1 cellular context compared by ENCODE assay signal in the genomic region with DNA sequence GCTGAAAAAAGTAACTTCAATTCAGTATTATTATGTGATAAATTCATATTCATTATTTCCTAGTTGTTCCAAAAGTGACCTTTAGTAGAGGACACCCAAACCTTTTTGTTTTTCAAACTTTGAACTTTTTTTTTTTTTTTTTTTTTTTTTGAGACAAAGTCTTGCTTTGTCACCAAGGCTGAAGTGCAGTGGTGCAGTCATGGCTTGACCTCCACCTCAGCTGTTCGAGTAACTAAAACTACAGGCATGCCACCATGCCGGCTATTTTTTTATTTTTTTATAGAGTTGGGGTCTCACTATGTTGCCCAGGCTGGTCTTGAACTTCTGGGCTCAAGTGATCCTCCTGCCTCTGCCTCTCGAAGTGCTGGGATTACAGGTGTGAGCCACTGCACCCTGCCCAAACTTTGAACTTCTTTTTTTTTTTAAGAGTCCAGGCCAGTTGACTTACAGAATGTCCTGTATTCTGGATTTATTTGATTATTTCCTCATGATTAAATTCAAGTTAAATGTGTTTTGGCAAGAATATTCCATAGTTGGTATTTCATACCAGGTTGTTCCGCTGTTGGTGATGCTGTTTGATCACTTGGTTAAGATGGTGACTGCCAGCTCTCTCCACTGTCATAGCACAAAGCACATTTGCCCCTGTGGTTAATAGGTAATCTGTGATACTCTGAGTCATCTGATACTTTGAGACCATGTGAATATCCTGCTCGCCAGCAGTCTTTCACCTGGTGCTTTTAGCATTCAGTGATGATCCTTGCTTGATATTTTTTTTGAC.
A peak's percentile ranks its signal among the peaks of the same experiment; 100 is the strongest.
TF ChIP-seq lines count a peak whose summit lies in the region.

No MANE protein-coding gene starts in this region.

TF ChIP-seq in HepG2, 621 proteins besides CTCF, POLR2A, EP300 and RAD21 (continued from another document and continues in another):
- TF ChIP-seq, protein P1, sequence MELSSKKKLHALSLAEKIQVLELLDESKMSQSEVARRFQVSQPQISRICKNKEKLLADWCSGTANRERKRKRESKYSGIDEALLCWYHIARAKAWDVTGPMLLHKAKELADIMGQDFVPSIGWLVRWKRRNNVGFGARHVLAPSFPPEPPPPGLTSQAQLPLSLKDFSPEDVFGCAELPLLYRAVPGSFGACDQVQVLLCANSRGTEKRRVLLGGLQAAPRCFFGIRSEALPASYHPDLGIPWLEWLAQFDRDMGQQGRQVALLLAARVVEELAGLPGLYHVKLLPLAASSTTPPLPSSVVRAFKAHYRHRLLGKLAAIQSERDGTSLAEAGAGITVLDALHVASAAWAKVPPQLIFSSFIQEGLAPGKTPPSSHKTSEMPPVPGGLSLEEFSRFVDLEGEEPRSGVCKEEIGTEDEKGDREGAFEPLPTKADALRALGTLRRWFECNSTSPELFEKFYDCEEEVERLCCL (CRISPR knock-in tag; IDR thresholded peaks at IDR 0.05; ENCODE audit: borderline replicate concordance): no peak
- TF ChIP-seq, protein P2, sequence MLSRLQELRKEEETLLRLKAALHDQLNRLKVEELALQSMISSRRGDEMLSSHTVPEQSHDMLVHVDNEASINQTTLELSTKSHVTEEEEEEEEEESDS (CRISPR knock-in tag; IDR thresholded peaks at IDR 0.05; ENCODE audit: borderline replicate concordance): no peak
- TF ChIP-seq, protein P3, sequence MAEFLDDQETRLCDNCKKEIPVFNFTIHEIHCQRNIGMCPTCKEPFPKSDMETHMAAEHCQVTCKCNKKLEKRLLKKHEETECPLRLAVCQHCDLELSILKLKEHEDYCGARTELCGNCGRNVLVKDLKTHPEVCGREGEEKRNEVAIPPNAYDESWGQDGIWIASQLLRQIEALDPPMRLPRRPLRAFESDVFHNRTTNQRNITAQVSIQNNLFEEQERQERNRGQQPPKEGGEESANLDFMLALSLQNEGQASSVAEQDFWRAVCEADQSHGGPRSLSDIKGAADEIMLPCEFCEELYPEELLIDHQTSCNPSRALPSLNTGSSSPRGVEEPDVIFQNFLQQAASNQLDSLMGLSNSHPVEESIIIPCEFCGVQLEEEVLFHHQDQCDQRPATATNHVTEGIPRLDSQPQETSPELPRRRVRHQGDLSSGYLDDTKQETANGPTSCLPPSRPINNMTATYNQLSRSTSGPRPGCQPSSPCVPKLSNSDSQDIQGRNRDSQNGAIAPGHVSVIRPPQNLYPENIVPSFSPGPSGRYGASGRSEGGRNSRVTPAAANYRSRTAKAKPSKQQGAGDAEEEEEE (CRISPR knock-in tag; IDR thresholded peaks at IDR 0.05; ENCODE audit: borderline replicate concordance): 0 out of 2 replicates have a peak, but pooled peaks have one; percentile 24
- TF ChIP-seq ZFP1 (CRISPR knock-in tag; IDR thresholded peaks at IDR 0.05) (no peak), SPEN (CRISPR knock-in tag; IDR thresholded peaks at IDR 0.05; ENCODE audit: low read depth) (no peak), NR2F6 (IDR thresholded peaks at IDR 0.05) (peak; percentile 4; the same call in 1 of the 2 replicates), NR2F6 (CRISPR knock-in tag; IDR thresholded peaks at IDR 0.05) (0 out of 2 replicates have a peak, but pooled peaks have one; percentile 21), ZFP90 (CRISPR knock-in tag; IDR thresholded peaks at IDR 0.05; ENCODE audit: borderline replicate concordance) (0 out of 2 replicates have a peak, but pooled peaks have one; percentile 16), ZNF883 (CRISPR knock-in tag; IDR thresholded peaks at IDR 0.05; ENCODE audit: not compliant biosample characterization) (no peak), POGZ (CRISPR knock-in tag; IDR thresholded peaks at IDR 0.05) (peak; percentile 47), JUNB (CRISPR knock-in tag; IDR thresholded peaks at IDR 0.05; ENCODE audit: borderline replicate concordance) (peak; percentile 23; the same call in 1 of the 2 replicates), ZNF749 (CRISPR knock-in tag; IDR thresholded peaks at IDR 0.05; ENCODE audit: borderline replicate concordance) (no peak), SMAD9 (CRISPR knock-in tag; IDR thresholded peaks at IDR 0.05) (no peak), ZNF709 (CRISPR knock-in tag; IDR thresholded peaks at IDR 0.05) (no peak), ONECUT2 (CRISPR knock-in tag; IDR thresholded peaks at IDR 0.05) (no peak), DMAP1 (CRISPR knock-in tag; IDR thresholded peaks at IDR 0.05) (no peak), GABPA (IDR thresholded peaks at IDR 0.05; ENCODE audit: low read depth, low read length) (no peak), GABPA (CRISPR knock-in tag; IDR thresholded peaks at IDR 0.05; ENCODE audit: low read depth) (no peak), ZBTB21 (CRISPR knock-in tag; IDR thresholded peaks at IDR 0.05) (no peak), ZMYM3 (CRISPR knock-in tag; IDR thresholded peaks at IDR 0.05) (peak; percentile 73), FOXK2 (IDR thresholded peaks at IDR 0.05) (no peak), ZNF557 (CRISPR knock-in tag; IDR thresholded peaks at IDR 0.05) (no peak), HDAC1 (CRISPR knock-in tag; IDR thresholded peaks at IDR 0.05) (peak; percentile 48), DPF2 (CRISPR knock-in tag; IDR thresholded peaks at IDR 0.05; ENCODE audit: borderline replicate concordance, low read depth) (no peak), NCOR1 (IDR thresholded peaks at IDR 0.05; ENCODE audit: borderline replicate concordance, low read length) (peak; percentile 61; the same call in 1 of the 2 replicates), FOSL1 (CRISPR knock-in tag; IDR thresholded peaks at IDR 0.05; ENCODE audit: borderline replicate concordance) (peak; percentile 69; the same call in 1 of the 2 replicates), ZNF331 (CRISPR knock-in tag; IDR thresholded peaks at IDR 0.05) (no peak)
- TF ChIP-seq, protein P4, sequence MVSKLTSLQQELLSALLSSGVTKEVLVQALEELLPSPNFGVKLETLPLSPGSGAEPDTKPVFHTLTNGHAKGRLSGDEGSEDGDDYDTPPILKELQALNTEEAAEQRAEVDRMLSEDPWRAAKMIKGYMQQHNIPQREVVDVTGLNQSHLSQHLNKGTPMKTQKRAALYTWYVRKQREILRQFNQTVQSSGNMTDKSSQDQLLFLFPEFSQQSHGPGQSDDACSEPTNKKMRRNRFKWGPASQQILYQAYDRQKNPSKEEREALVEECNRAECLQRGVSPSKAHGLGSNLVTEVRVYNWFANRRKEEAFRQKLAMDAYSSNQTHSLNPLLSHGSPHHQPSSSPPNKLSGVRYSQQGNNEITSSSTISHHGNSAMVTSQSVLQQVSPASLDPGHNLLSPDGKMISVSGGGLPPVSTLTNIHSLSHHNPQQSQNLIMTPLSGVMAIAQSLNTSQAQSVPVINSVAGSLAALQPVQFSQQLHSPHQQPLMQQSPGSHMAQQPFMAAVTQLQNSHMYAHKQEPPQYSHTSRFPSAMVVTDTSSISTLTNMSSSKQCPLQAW (CRISPR knock-in tag; IDR thresholded peaks at IDR 0.05): peak; percentile 81
- TF ChIP-seq, protein P5, sequence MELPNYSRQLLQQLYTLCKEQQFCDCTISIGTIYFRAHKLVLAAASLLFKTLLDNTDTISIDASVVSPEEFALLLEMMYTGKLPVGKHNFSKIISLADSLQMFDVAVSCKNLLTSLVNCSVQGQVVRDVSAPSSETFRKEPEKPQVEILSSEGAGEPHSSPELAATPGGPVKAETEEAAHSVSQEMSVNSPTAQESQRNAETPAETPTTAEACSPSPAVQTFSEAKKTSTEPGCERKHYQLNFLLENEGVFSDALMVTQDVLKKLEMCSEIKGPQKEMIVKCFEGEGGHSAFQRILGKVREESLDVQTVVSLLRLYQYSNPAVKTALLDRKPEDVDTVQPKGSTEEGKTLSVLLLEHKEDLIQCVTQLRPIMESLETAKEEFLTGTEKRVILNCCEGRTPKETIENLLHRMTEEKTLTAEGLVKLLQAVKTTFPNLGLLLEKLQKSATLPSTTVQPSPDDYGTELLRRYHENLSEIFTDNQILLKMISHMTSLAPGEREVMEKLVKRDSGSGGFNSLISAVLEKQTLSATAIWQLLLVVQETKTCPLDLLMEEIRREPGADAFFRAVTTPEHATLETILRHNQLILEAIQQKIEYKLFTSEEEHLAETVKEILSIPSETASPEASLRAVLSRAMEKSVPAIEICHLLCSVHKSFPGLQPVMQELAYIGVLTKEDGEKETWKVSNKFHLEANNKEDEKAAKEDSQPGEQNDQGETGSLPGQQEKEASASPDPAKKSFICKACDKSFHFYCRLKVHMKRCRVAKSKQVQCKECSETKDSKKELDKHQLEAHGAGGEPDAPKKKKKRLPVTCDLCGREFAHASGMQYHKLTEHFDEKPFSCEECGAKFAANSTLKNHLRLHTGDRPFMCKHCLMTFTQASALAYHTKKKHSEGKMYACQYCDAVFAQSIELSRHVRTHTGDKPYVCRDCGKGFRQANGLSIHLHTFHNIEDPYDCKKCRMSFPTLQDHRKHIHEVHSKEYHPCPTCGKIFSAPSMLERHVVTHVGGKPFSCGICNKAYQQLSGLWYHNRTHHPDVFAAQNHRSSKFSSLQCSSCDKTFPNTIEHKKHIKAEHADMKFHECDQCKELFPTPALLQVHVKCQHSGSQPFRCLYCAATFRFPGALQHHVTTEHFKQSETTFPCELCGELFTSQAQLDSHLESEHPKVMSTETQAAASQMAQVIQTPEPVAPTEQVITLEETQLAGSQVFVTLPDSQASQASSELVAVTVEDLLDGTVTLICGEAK (IDR thresholded peaks at IDR 0.05): no peak
- TF ChIP-seq, protein P5 (CRISPR knock-in tag; IDR thresholded peaks at IDR 0.05): no peak
- TF ChIP-seq, protein P6, sequence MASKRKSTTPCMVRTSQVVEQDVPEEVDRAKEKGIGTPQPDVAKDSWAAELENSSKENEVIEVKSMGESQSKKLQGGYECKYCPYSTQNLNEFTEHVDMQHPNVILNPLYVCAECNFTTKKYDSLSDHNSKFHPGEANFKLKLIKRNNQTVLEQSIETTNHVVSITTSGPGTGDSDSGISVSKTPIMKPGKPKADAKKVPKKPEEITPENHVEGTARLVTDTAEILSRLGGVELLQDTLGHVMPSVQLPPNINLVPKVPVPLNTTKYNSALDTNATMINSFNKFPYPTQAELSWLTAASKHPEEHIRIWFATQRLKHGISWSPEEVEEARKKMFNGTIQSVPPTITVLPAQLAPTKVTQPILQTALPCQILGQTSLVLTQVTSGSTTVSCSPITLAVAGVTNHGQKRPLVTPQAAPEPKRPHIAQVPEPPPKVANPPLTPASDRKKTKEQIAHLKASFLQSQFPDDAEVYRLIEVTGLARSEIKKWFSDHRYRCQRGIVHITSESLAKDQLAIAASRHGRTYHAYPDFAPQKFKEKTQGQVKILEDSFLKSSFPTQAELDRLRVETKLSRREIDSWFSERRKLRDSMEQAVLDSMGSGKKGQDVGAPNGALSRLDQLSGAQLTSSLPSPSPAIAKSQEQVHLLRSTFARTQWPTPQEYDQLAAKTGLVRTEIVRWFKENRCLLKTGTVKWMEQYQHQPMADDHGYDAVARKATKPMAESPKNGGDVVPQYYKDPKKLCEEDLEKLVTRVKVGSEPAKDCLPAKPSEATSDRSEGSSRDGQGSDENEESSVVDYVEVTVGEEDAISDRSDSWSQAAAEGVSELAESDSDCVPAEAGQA (IDR thresholded peaks at IDR 0.05; ENCODE audit: low read depth): no peak
- TF ChIP-seq, protein P6 (CRISPR knock-in tag; IDR thresholded peaks at IDR 0.05; ENCODE audit: borderline replicate concordance): no peak
- TF ChIP-seq, protein P7, sequence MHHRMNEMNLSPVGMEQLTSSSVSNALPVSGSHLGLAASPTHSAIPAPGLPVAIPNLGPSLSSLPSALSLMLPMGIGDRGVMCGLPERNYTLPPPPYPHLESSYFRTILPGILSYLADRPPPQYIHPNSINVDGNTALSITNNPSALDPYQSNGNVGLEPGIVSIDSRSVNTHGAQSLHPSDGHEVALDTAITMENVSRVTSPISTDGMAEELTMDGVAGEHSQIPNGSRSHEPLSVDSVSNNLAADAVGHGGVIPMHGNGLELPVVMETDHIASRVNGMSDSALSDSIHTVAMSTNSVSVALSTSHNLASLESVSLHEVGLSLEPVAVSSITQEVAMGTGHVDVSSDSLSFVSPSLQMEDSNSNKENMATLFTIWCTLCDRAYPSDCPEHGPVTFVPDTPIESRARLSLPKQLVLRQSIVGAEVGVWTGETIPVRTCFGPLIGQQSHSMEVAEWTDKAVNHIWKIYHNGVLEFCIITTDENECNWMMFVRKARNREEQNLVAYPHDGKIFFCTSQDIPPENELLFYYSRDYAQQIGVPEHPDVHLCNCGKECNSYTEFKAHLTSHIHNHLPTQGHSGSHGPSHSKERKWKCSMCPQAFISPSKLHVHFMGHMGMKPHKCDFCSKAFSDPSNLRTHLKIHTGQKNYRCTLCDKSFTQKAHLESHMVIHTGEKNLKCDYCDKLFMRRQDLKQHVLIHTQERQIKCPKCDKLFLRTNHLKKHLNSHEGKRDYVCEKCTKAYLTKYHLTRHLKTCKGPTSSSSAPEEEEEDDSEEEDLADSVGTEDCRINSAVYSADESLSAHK (CRISPR knock-in tag; IDR thresholded peaks at IDR 0.05; ENCODE audit: borderline replicate concordance): no peak
